In genomic region chr21:46229133-46229922, GRCh38 we compare ENCODE assay signal across 1 cellular context.
TF ChIP-seq lines count a peak whose summit lies in the region.

No MANE protein-coding gene starts in this region.

TF ChIP-seq in HepG2, 621 proteins besides CTCF, POLR2A, EP300 and RAD21 (continued from another document and continues in another):
- TF ChIP-seq ZFP91 (CRISPR knock-in tag; IDR thresholded peaks at IDR 0.05; ENCODE audit: borderline replicate concordance), result peak; percentile 57; the same call in 1 of the 2 replicates
- TF ChIP-seq ZNF800 (CRISPR knock-in tag; IDR thresholded peaks at IDR 0.05), result no peak
- no peak for TF ChIP-seq MBD4 (IDR thresholded peaks at IDR 0.05; ENCODE audit: borderline replicate concordance, low read length)
- TF ChIP-seq ZNF687 (CRISPR knock-in tag; IDR thresholded peaks at IDR 0.05), result peak; percentile 80
- TF ChIP-seq ZNF83 (CRISPR knock-in tag; IDR thresholded peaks at IDR 0.05; ENCODE audit: borderline replicate concordance), result 0 out of 2 replicates have a peak, but pooled peaks have one; percentile 29
- peak; percentile 66; the same call in 1 of the 2 replicates for TF ChIP-seq GABPB1 (CRISPR knock-in tag; IDR thresholded peaks at IDR 0.05)
- TF ChIP-seq KLF6 (CRISPR knock-in tag; IDR thresholded peaks at IDR 0.05), result no peak
- TF ChIP-seq ZGPAT (CRISPR knock-in tag; IDR thresholded peaks at IDR 0.05), result peak; percentile 18; the same call in 1 of the 2 replicates
- TF ChIP-seq ZFX (CRISPR knock-in tag; IDR thresholded peaks at IDR 0.05; ENCODE audit: low read depth), result peak; percentile 82
- TF ChIP-seq HNRNPK (IDR thresholded peaks at IDR 0.05; ENCODE audit: low read depth, low read length, poor library complexity, severe bottlenecking), result peak; percentile 56
- no peak for TF ChIP-seq TSC22D2 (CRISPR knock-in tag; IDR thresholded peaks at IDR 0.05; ENCODE audit: borderline replicate concordance)
- no peak for TF ChIP-seq PRMT3 (CRISPR knock-in tag; IDR thresholded peaks at IDR 0.05; ENCODE audit: borderline replicate concordance, low read depth)
- TF ChIP-seq ZNF530 (CRISPR knock-in tag; IDR thresholded peaks at IDR 0.05; ENCODE audit: low read depth), result no peak
- TF ChIP-seq ZBTB3 (CRISPR knock-in tag; IDR thresholded peaks at IDR 0.05; ENCODE audit: borderline replicate concordance, low read depth), result 0 out of 2 replicates have a peak, but pooled peaks have one; percentile 2
- no peak for TF ChIP-seq ZNF350 (CRISPR knock-in tag; IDR thresholded peaks at IDR 0.05; ENCODE audit: borderline replicate concordance, low read depth)
- peak; percentile 24 for TF ChIP-seq HNRNPLL (IDR thresholded peaks at IDR 0.05; ENCODE audit: low read depth, low read length, poor library complexity, severe bottlenecking)
- no peak for TF ChIP-seq KLF12 (CRISPR knock-in tag; IDR thresholded peaks at IDR 0.05; ENCODE audit: borderline replicate concordance)
- peak; percentile 21 for TF ChIP-seq ASH2L (IDR thresholded peaks at IDR 0.05; ENCODE audit: insufficient read length, low read depth, low read length)
- peak; percentile 48; the same call in 1 of the 2 replicates for TF ChIP-seq TAF1 (CRISPR knock-in tag; IDR thresholded peaks at IDR 0.05)
- no peak for TF ChIP-seq BRCA1 (CRISPR knock-in tag; IDR thresholded peaks at IDR 0.05)
- TF ChIP-seq ZNF577 (CRISPR knock-in tag; IDR thresholded peaks at IDR 0.05; ENCODE audit: borderline replicate concordance, low read depth), result no peak
- no peak; the same call in 1 of the 2 replicates for TF ChIP-seq HIVEP1 (CRISPR knock-in tag; IDR thresholded peaks at IDR 0.05)
- 0 out of 2 replicates have a peak, but pooled peaks have one; percentile 46 for TF ChIP-seq MEIS2 (CRISPR knock-in tag; IDR thresholded peaks at IDR 0.05)
- no peak for TF ChIP-seq SALL2 (CRISPR knock-in tag; IDR thresholded peaks at IDR 0.05)
- no peak for TF ChIP-seq HNF1A (IDR thresholded peaks at IDR 0.05; ENCODE audit: low read depth)
- peak; percentile 33; the same call in 1 of the 2 replicates for TF ChIP-seq HNF1A (CRISPR knock-in tag; IDR thresholded peaks at IDR 0.05; ENCODE audit: borderline replicate concordance)
- no peak for TF ChIP-seq SMARCC2 (IDR thresholded peaks at IDR 0.05)
- peak; percentile 65; the same call in 1 of the 2 replicates for TF ChIP-seq ATF7-NPFF (CRISPR knock-in tag; IDR thresholded peaks at IDR 0.05; ENCODE audit: low read depth)
- TF ChIP-seq ZNF556 (CRISPR knock-in tag; IDR thresholded peaks at IDR 0.05; ENCODE audit: borderline replicate concordance), result 0 out of 2 replicates have a peak, but pooled peaks have one; percentile 56
- no peak for TF ChIP-seq NKX3-1 (CRISPR knock-in tag; IDR thresholded peaks at IDR 0.05)
- no peak for TF ChIP-seq KDM1A (CRISPR knock-in tag; IDR thresholded peaks at IDR 0.05)
- TF ChIP-seq, protein P1, sequence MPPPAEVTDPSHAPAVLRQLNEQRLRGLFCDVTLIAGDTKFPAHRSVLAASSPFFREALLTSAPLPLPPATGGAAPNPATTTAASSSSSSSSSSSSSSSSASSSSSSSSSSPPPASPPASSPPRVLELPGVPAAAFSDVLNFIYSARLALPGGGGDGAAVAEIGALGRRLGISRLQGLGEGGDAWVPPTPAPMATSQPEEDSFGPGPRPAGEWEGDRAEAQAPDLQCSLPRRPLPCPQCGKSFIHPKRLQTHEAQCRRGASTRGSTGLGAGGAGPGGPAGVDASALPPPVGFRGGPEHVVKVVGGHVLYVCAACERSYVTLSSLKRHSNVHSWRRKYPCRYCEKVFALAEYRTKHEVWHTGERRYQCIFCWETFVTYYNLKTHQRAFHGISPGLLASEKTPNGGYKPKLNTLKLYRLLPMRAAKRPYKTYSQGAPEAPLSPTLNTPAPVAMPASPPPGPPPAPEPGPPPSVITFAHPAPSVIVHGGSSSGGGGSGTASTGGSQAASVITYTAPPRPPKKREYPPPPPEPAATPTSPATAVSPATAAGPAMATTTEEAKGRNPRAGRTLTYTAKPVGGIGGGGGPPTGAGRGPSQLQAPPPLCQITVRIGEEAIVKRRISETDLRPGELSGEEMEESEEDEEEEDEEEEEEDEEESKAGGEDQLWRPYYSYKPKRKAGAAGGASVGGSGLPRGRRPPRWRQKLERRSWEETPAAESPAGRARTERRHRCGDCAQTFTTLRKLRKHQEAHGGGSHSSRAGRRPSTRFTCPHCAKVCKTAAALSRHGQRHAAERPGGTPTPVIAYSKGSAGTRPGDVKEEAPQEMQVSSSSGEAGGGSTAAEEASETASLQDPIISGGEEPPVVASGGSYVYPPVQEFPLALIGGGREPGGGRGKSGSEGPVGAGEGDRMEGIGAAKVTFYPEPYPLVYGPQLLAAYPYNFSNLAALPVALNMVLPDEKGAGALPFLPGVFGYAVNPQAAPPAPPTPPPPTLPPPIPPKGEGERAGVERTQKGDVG (CRISPR knock-in tag; IDR thresholded peaks at IDR 0.05; ENCODE audit: borderline replicate concordance), result peak; percentile 47; the same call in 1 of the 2 replicates
- peak; percentile 71; the same call in 1 of the 2 replicates for TF ChIP-seq SIN3A (IDR thresholded peaks at IDR 0.05; ENCODE audit: borderline replicate concordance, low read depth, low read length)
- TF ChIP-seq, protein P2, sequence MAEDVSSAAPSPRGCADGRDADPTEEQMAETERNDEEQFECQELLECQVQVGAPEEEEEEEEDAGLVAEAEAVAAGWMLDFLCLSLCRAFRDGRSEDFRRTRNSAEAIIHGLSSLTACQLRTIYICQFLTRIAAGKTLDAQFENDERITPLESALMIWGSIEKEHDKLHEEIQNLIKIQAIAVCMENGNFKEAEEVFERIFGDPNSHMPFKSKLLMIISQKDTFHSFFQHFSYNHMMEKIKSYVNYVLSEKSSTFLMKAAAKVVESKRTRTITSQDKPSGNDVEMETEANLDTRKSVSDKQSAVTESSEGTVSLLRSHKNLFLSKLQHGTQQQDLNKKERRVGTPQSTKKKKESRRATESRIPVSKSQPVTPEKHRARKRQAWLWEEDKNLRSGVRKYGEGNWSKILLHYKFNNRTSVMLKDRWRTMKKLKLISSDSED (CRISPR knock-in tag; IDR thresholded peaks at IDR 0.05), result no peak
- no peak for TF ChIP-seq CENPX (CRISPR knock-in tag; IDR thresholded peaks at IDR 0.05)
- no peak for TF ChIP-seq SOX13 (IDR thresholded peaks at IDR 0.05)
- no peak for TF ChIP-seq SOX13 (CRISPR knock-in tag; conservative IDR thresholded peaks at IDR 0.05 in 1 of 2, IDR thresholded peaks at IDR 0.05 in 1 of 2)
- TF ChIP-seq ZSCAN31 (CRISPR knock-in tag; IDR thresholded peaks at IDR 0.05; ENCODE audit: low read depth), result no peak; the same call in 1 of the 2 replicates
- peak; percentile 62 for TF ChIP-seq SALL1 (CRISPR knock-in tag; IDR thresholded peaks at IDR 0.05)
- no peak for TF ChIP-seq SMAD3 (CRISPR knock-in tag; IDR thresholded peaks at IDR 0.05)
- no peak for TF ChIP-seq ZNF792 (CRISPR knock-in tag; IDR thresholded peaks at IDR 0.05)
- TF ChIP-seq NR2F1 (CRISPR knock-in tag; IDR thresholded peaks at IDR 0.05), result no peak
- peak; percentile 34; the same call in 1 of the 2 replicates for TF ChIP-seq ZNF580 (CRISPR knock-in tag; IDR thresholded peaks at IDR 0.05; ENCODE audit: borderline replicate concordance, low read depth)
- TF ChIP-seq YEATS2 (CRISPR knock-in tag; IDR thresholded peaks at IDR 0.05; ENCODE audit: borderline replicate concordance), result no peak
- TF ChIP-seq TBP (CRISPR knock-in tag; IDR thresholded peaks at IDR 0.05), result no peak
